In genomic region chr17:62675701-62676100, GRCh38 we compare ENCODE assay signal across 15 cellular contexts. TPM values are rescaled to one million over a fixed set of nuclear protein-coding genes. Genes with fewer than 3 reads are reported as not detected.
A peak's percentile ranks its signal among the peaks of the same experiment; 100 is the strongest.
DNase-seq lines count a peak whose midpoint lies in the region; ATAC-seq, FAIRE-seq and TF ChIP-seq lines count a peak whose summit lies in the region.
"Had no signal": no experiment of that assay in that cellular context is flagged by ENCODE, and none has a peak within 500 bp of the region (broad histone marks: within the 10 kb centered on the region; RNA-seq: fewer than 3 reads in every experiment).

No MANE protein-coding gene starts in this region.

- TF ChIP-seq CTCF in gastroesophageal sphincter (IDR thresholded peaks at IDR 0.05) = no peak
- no peak for TF ChIP-seq CTCF in osteoblast (IDR thresholded peaks at IDR 0.05; ENCODE audit: extremely low read depth, low read depth, low read length)
- TF ChIP-seq CTCF in vagina (IDR thresholded peaks at IDR 0.05) = no peak

- no peaks in the 10 kb centered on the region for H3K36me3 Mint-ChIP-seq in activated CD8-positive, alpha-beta T cell treated with anti-CD3 and anti-CD28 coated beads, Interleukin-2, amount 10 ng/mL, durations not matched to agents 7 days and 5 days (ENCODE audit: low read depth)
- H3K36me3 Mint-ChIP-seq: CD8-positive, alpha-beta memory T cell had no signal

- no peak for TF ChIP-seq EP300 in gastroesophageal sphincter (IDR thresholded peaks at IDR 0.05)

- POLR2A ChIA-PET in activated CD8-positive, alpha-beta T cell treated with anti-CD3 and anti-CD28 coated beads, Interleukin-2, amount 10 ng/mL, durations not matched to agents 7 days and 5 days (lab: Charles Lee) = no interaction called here

- H3K36me3 ChIP-seq in gastroesophageal sphincter (peaks cover 0 to 7% of the 10 kb centered on the region in 2 donors), osteoblast (ENCODE audit: insufficient read depth, low read length) (peaks cover 90% of the 10 kb centered on the region), vagina (peaks cover 0 to 10% of the 10 kb centered on the region in 2 donors)

- H3K27me3 ChIP-seq in right cardiac atrium (ENCODE audit: control insufficient read depth, insufficient read depth) (no peaks in the 10 kb centered on the region), gastroesophageal sphincter (no peaks in the 10 kb centered on the region), osteoblast (ENCODE audit: insufficient read depth, low read length) (no peaks in the 10 kb centered on the region), vagina (no peaks in the 10 kb centered on the region)
- H3K27me3 ChIP-seq: BLaER1 had no signal

- TF ChIP-seq POLR2A in gastroesophageal sphincter (IDR thresholded peaks at IDR 0.05) (no peak), vagina (IDR thresholded peaks at IDR 0.05) (no peak), GM12891 (IDR thresholded peaks at IDR 0.05; ENCODE audit: low read depth, low read length) (no peak)

- intact Hi-C loops in right cardiac atrium (cut with DNase I) (loop anchor here in 1 of 4 donors (10.0 kb wide), 1 partner anchor 729 kb away; no protein-coding TSS in a partner anchor), left ventricle myocardium superior (cut with micrococcal nuclease) (loop anchor here (10.0 kb wide), 1 partner anchor 729 kb away; no protein-coding TSS in a partner anchor), vagina (cut with DNase I) (no loop called here)

- H3K4me3 Mint-ChIP-seq in activated CD8-positive, alpha-beta T cell treated with anti-CD3 and anti-CD28 coated beads, Interleukin-2, amount 10 ng/mL, durations not matched to agents 7 days and 5 days = no peak overlapping the region
- H3K4me3 Mint-ChIP-seq: CD8-positive, alpha-beta memory T cell had no signal

- no peak for FAIRE-seq in GM12891 (lab: Jason Lieb, UNC)

- peak in 2 of 3 donors; percentile 39 to 42 for DNase-seq in right cardiac atrium
- no peak for DNase-seq in left ventricle myocardium superior
- DNase-seq in osteoblast (ENCODE audit: insufficient read length, low spot score, missing footprints) = peak; percentile 66
- no peak for DNase-seq in vagina (ENCODE audit: extremely low spot score in 2 of 2)
- no peak for DNase-seq in stimulated activated CD4-positive, alpha-beta T cell treated with anti-CD3 and anti-CD28 coated beads, Interleukin-4, amount 100 ng/mL, for 24 hours
- DNase-seq in activated CD8-positive, alpha-beta T cell treated with anti-CD3 and anti-CD28 coated beads, Interleukin-2, amount 10 ng/mL, durations not matched to agents 7 days and 5 days = no peak
- DNase-seq in GM12891 (ENCODE audit: insufficient read length, low spot score) = no peak
- DNase-seq: 8988T; AML-193; Caco-2; CD8-positive, alpha-beta memory T cell; GF-D8 had no signal

- H3K9me3 Mint-ChIP-seq in activated CD8-positive, alpha-beta T cell treated with anti-CD3 and anti-CD28 coated beads, Interleukin-2, amount 10 ng/mL, durations not matched to agents 7 days and 5 days (ENCODE audit: insufficient read depth) = no peaks in the 10 kb centered on the region
- H3K9me3 Mint-ChIP-seq: CD8-positive, alpha-beta memory T cell had no signal

- H4K20me1 ChIP-seq in osteoblast (ENCODE audit: insufficient read depth, low read length) = peaks cover 22% of the 10 kb centered on the region

- H3K4me1 ChIP-seq in right cardiac atrium (ENCODE audit: control insufficient read depth, insufficient read depth, low read length) (no peaks in the 10 kb centered on the region), gastroesophageal sphincter (peaks cover 0 to 28% (median 0%) of the 10 kb centered on the region in 3 donors), osteoblast (ENCODE audit: insufficient read depth, low read length) (peaks cover 6% of the 10 kb centered on the region), vagina (peaks cover 22% of the 10 kb centered on the region)
- H3K4me1 ChIP-seq: Caco-2 had no signal

- no peak overlapping the region for H3K27ac Mint-ChIP-seq in activated CD8-positive, alpha-beta T cell treated with anti-CD3 and anti-CD28 coated beads, Interleukin-2, amount 10 ng/mL, durations not matched to agents 7 days and 5 days
- H3K27ac Mint-ChIP-seq: CD8-positive, alpha-beta memory T cell had no signal

- CTCF ChIA-PET in activated CD8-positive, alpha-beta T cell treated with anti-CD3 and anti-CD28 coated beads, Interleukin-2, amount 10 ng/mL, durations not matched to agents 7 days and 5 days (lab: Charles Lee) = no interaction called here

- H3K27ac ChIP-seq in right cardiac atrium (ENCODE audit: low read length) = no peak overlapping the region
- no peak overlapping the region for H3K27ac ChIP-seq in gastroesophageal sphincter
- peak overlapping the region; percentile 37 for H3K27ac ChIP-seq in osteoblast (ENCODE audit: low read depth, low read length)
- peak overlapping the region; percentile 22 for H3K27ac ChIP-seq in vagina

- H3K4me2 ChIP-seq in osteoblast (ENCODE audit: insufficient read depth, low read length) = no peak overlapping the region
- H3K4me2 ChIP-seq: BLaER1 had no signal

- H3K9me3 ChIP-seq in right cardiac atrium (ENCODE audit: control insufficient read depth, low read length) (no peaks in the 10 kb centered on the region), gastroesophageal sphincter (no peaks in the 10 kb centered on the region), osteoblast (ENCODE audit: low read depth, low read length) (no peaks in the 10 kb centered on the region), vagina (no peaks in the 10 kb centered on the region)
- H3K9me3 ChIP-seq: BLaER1, Caco-2 had no signal

- no peaks in the 10 kb centered on the region for H3K27me3 Mint-ChIP-seq in activated CD8-positive, alpha-beta T cell treated with anti-CD3 and anti-CD28 coated beads, Interleukin-2, amount 10 ng/mL, durations not matched to agents 7 days and 5 days (ENCODE audit: low read depth)
- H3K27me3 Mint-ChIP-seq: CD8-positive, alpha-beta memory T cell had no signal

- no peak overlapping the region for H2AFZ ChIP-seq in osteoblast (ENCODE audit: low read length)

- ATAC-seq in right cardiac atrium (no peak), left ventricle myocardium superior (no peak), gastroesophageal sphincter (peak; percentile 11)
- ATAC-seq in activated CD8-positive, alpha-beta T cell treated with anti-CD3 and anti-CD28 coated beads, Interleukin-2, amount 10 ng/mL, durations not matched to agents 7 days and 5 days = no peak
- ATAC-seq: HCT116 had no signal

- H3K4me3 ChIP-seq in right cardiac atrium (ENCODE audit: low read length) (no peak overlapping the region), gastroesophageal sphincter (no peak overlapping the region), osteoblast (ENCODE audit: insufficient read depth, low read length) (no peak overlapping the region), vagina (no peak overlapping the region)
- H3K4me3 ChIP-seq: BLaER1 had no signal

- peaks cover 25% of the 10 kb centered on the region for H3K79me2 ChIP-seq in osteoblast (ENCODE audit: insufficient read depth, low read length)

- H3K4me1 Mint-ChIP-seq in activated CD8-positive, alpha-beta T cell treated with anti-CD3 and anti-CD28 coated beads, Interleukin-2, amount 10 ng/mL, durations not matched to agents 7 days and 5 days (ENCODE audit: low read depth) = no peaks in the 10 kb centered on the region

- WGBS in right cardiac atrium = 87% methylated on average over 4 of the region's 4 CpGs
- 83% methylated on average over 1 of the region's 4 CpGs; no CpG with 5 or more reads in 1 of the 2 donors for WGBS in gastroesophageal sphincter (ENCODE audit: low coverage in 1 of 2), 2 donors

TF ChIP-seq in GM12891, 5 proteins besides CTCF, POLR2A, EP300 and RAD21:
- TF ChIP-seq POU2F2 (IDR thresholded peaks at IDR 0.05; ENCODE audit: low read depth, low read length) (no peak), SPI1 (IDR thresholded peaks at IDR 0.05; ENCODE audit: low read depth, low read length) (no peak), POLR2AphosphoS5 (IDR thresholded peaks at IDR 0.05; ENCODE audit: low read depth, low read length) (no peak), TAF1 (IDR thresholded peaks at IDR 0.05; ENCODE audit: low read depth, low read length) (no peak), PAX5 (IDR thresholded peaks at IDR 0.05; ENCODE audit: insufficient read depth, low read length, severe bottlenecking) (no peak)

RNA-seq across cellular contexts. Expression of gene MRC2, which starts 48.2 kb away (rescaled TPM):
- total RNA-seq in right cardiac atrium (10 to 100 TPM; 33.7 to 91.9 (median 56.4) TPM), left ventricle myocardium superior (18.1 TPM), gastroesophageal sphincter (10 to 100 TPM; 23.3 to 59.8 (median 39.9) TPM), osteoblast (443 and 552 TPM in 2 replicates), vagina (89.4 TPM)
- 36.7 TPM for polyA plus RNA-seq in right cardiac atrium
- 1 to 10 TPM; 1.7 to 2.3 TPM for total RNA-seq in activated CD8-positive, alpha-beta T cell treated with anti-CD3 and anti-CD28 coated beads, Interleukin-2, amount 10 ng/mL, durations not matched to agents 7 days and 5 days
- 5.0 TPM for polyA plus RNA-seq in GM12891 (2012; ENCODE audit: low read depth, missing spikeins)

Comparison
In these comparisons a context has a peak if more than half of its experiments do, and no peak if none do; other contexts are left out.
1. DNase-seq: peak in right cardiac atrium (2 of 3) and osteoblast (single experiment); none in left ventricle myocardium superior (single experiment), vagina (0 of 2), stimulated activated CD4-positive, alpha-beta T cell treated with anti-CD3 and anti-CD28 coated beads, Interleukin-4, amount 100 ng/mL, for 24 hours (single experiment), activated CD8-positive, alpha-beta T cell treated with anti-CD3 and anti-CD28 coated beads, Interleukin-2, amount 10 ng/mL, durations not matched to agents 7 days and 5 days (single experiment) and GM12891 (single experiment).
2. H3K27ac ChIP-seq: peak in osteoblast (single experiment) and vagina (single experiment); none in right cardiac atrium (single experiment) and gastroesophageal sphincter (0 of 4).